1 cellular context compared by ENCODE assay signal in the genomic region with DNA sequence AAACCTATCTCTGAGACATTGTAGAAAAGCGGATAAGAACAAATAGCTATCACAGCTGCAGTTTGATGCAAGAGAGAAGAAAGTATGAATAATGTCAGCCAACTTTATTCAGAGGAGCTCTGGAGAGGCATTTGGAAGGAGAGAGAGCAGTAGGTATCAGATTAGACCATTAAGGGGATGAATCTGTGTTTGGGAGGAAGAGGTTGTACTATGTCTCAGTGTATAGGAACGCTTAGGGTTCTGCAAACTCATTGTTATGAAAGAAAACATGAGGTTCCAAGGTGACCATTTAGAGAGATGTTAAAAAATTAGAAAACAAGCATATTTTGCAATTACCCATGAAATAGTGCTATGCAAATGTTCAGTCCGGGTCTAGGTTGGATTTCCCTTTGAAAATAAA.
TF ChIP-seq lines count a peak whose summit lies in the region.

No MANE protein-coding gene starts in this region.

TF ChIP-seq in IMR-90, 13 proteins besides CTCF, POLR2A, EP300 and RAD21 (continued from another document):
- TF ChIP-seq ELK1 (IDR thresholded peaks at IDR 0.05; ENCODE audit: borderline replicate concordance, low read depth, low read length) (no peak), BHLHE40 (IDR thresholded peaks at IDR 0.05; ENCODE audit: low read depth, low read length) (no peak), CHD1 (IDR thresholded peaks at IDR 0.05; ENCODE audit: low read depth, low read length) (no peak), MXI1 (IDR thresholded peaks at IDR 0.05; ENCODE audit: borderline replicate concordance, low read depth, low read length) (no peak)
